Comparison of ENCODE assay signal across 9 cellular contexts in the genomic region with DNA sequence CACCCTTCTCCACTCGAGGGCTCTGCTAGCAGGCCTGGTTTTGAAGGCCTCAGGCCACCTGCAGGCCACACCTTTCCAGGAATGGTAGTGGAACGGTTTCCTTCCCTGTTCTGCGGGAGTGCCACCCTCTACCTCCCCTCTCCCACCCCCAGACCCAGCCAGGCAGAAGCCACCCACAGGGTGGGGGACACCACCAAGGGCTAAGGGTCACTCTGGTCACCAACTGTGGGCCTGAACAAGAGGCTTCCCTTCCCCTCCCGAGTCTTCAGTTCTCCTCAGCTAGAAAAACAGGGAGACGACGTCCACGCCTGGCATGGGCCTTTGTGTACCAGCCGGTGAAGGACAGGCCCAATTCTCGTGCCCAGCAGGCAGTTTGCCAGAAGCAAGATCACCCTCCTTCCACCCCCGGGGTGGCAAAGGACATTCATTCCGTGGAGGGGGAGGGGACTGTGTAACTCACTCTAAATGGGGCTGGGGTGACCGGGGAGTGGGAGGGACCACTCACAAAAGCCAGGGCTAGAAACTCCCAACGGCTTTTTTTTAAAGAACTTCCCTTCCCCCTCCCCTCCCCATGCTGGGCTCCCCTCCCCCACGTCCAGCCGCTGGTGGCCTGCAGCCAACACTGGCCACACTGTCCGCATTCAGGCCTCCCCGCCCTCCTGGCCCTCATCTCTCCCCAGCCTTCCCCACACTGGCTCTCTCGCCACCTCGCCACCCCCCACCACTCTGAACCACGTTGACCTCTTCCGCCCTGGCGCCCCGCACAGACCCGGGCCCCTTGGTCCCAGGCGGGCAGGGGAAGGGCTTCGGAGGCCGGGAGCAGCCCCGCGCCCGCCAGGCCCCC. TPM values are rescaled to one million over a fixed set of nuclear protein-coding genes. Genes with fewer than 3 reads are reported as not detected.
DNase-seq lines count a peak whose midpoint lies in the region; ATAC-seq and FAIRE-seq lines count a peak whose summit lies in the region.
"Had no signal": no experiment of that assay in that cellular context is flagged by ENCODE, and none has a peak within 500 bp of the region (broad histone marks: within the 10 kb centered on the region; RNA-seq: fewer than 3 reads in every experiment).

No MANE protein-coding gene starts in this region.

- H3K4me3 ChIP-seq in small intestine (ENCODE audit: low read depth in 1 of 2, low read length in 2 of 2), result peak overlapping the region in 1 of 2 donors; percentile 42

- peaks cover 3% of the 10 kb centered on the region for H3K27me3 Mint-ChIP-seq in stimulated activated naive CD8-positive, alpha-beta T cell treated with anti-CD3 and anti-CD28 coated beads, Interleukin-15, amount 100 ng/mL, for 72 hours

- H3K27ac Mint-ChIP-seq in stimulated activated naive CD8-positive, alpha-beta T cell treated with anti-CD3 and anti-CD28 coated beads, Interleukin-15, amount 100 ng/mL, for 72 hours, result no peak overlapping the region

- ATAC-seq in stimulated activated naive CD8-positive, alpha-beta T cell treated with anti-CD3 and anti-CD28 coated beads, Interleukin-15, amount 100 ng/mL, for 72 hours, result peak; percentile 33
- no peak for ATAC-seq in stimulated activated naive CD8-positive, alpha-beta T cell treated with anti-CD3 and anti-CD28 coated beads, Interleukin-15, Interleukin-2, amounts not matched to agents 100 U/mL and 50 U/mL, for 24 hours
- no peak for ATAC-seq in activated CD4-positive, CD25-positive, alpha-beta regulatory T cell treated with anti-CD3 and anti-CD28 coated beads, Interleukin-2, amount 50 U/mL, for 24 hours
- no peak for ATAC-seq in HG02970 (IDR thresholded peaks at IDR 0.05; ENCODE audit: low FRiP score, unreplicated experiment)

- peaks cover 10 to 13% of the 10 kb centered on the region in 2 donors for H3K4me1 ChIP-seq in small intestine (ENCODE audit: control insufficient read depth in 2 of 2, insufficient read depth in 1 of 2, low read depth in 1 of 2, low read length in 1 of 2)

- no peaks in the 10 kb centered on the region for H3K9me3 ChIP-seq in small intestine (ENCODE audit: control insufficient read depth, low read depth)

- FAIRE-seq in small intestine (lab: Jason Lieb, UNC), result no peak
- FAIRE-seq: islet of Langerhans had no signal

- no peak for DNase-seq in stimulated activated naive CD8-positive, alpha-beta T cell treated with anti-CD3 and anti-CD28 coated beads, Interleukin-15, amount 100 ng/mL, for 72 hours
- no peak for DNase-seq in stimulated activated naive CD8-positive, alpha-beta T cell treated with anti-CD3 and anti-CD28 coated beads, Interleukin-15, Interleukin-2, amounts not matched to agents 100 U/mL and 50 U/mL, for 24 hours
- peak; percentile 33 for DNase-seq in foreskin melanocyte
- DNase-seq in mucosa of gallbladder (ENCODE audit: low spot score), result peak; percentile 77
- no peak for DNase-seq in activated CD8-positive, alpha-beta memory T cell treated with anti-CD3 and anti-CD28 coated beads for 24 hours
- DNase-seq in small intestine, result no peak

- H3K27me3 ChIP-seq in small intestine (ENCODE audit: control insufficient read depth in 2 of 2, insufficient read depth in 2 of 2, low read length in 2 of 2), result no peaks in the 10 kb centered on the region

- peaks cover 37% of the 10 kb centered on the region for H3K4me1 Mint-ChIP-seq in stimulated activated naive CD8-positive, alpha-beta T cell treated with anti-CD3 and anti-CD28 coated beads, Interleukin-15, amount 100 ng/mL, for 72 hours

- peak overlapping the region in 1 of 2 donors; percentile 19 for H3K27ac ChIP-seq in small intestine (ENCODE audit: low read depth in 1 of 2, low read length in 1 of 2)

- H3K9me3 Mint-ChIP-seq in stimulated activated naive CD8-positive, alpha-beta T cell treated with anti-CD3 and anti-CD28 coated beads, Interleukin-15, amount 100 ng/mL, for 72 hours, result no peaks in the 10 kb centered on the region

- peak overlapping the region in 1 of 2 donors; percentile 13 for H3K4me3 Mint-ChIP-seq in stimulated activated naive CD8-positive, alpha-beta T cell treated with anti-CD3 and anti-CD28 coated beads, Interleukin-15, amount 100 ng/mL, for 72 hours

- H3K36me3 ChIP-seq in small intestine (ENCODE audit: control insufficient read depth in 2 of 2, insufficient read depth in 2 of 2, low read length in 2 of 2), result peaks cover 5 to 8% of the 10 kb centered on the region in 2 donors

- WGBS in small intestine, 3 donors, result 21 to 31% (median 31%) methylated on average over 27 to 30 of the region's 30 CpGs

RNA-seq across cellular contexts. Expression of gene CBX4, which starts 7.7 kb away (rescaled TPM):
- total RNA-seq in mucosa of gallbladder, result 36.7 TPM
- polyA plus RNA-seq in small intestine, result 10 to 100 TPM in 1 of 3 donors, 1 to 10 TPM in 2; 5.4 to 15.2 (median 6.3) TPM

RNA-seq across cellular contexts. Expression of gene CBX8, which starts 34.7 kb away (rescaled TPM):
- total RNA-seq in mucosa of gallbladder, result 9.7 TPM
- 1 to 10 TPM; 2.7 to 6.1 (median 4.5) TPM for polyA plus RNA-seq in small intestine

RNA-seq across cellular contexts. Expression of gene CBX2, which starts 53.6 kb away (rescaled TPM):
- 1.2 TPM for total RNA-seq in mucosa of gallbladder
- 1 to 10 TPM in 2 of 3 donors, under 1 TPM in 1; 0.22 to 2.3 (median 1.9) TPM for polyA plus RNA-seq in small intestine

Comparison
In these comparisons a context has a peak if more than half of its experiments do, and no peak if none do; other contexts are left out.
1. DNase-seq: peak in foreskin melanocyte (single experiment) and mucosa of gallbladder (single experiment); none in stimulated activated naive CD8-positive, alpha-beta T cell treated with anti-CD3 and anti-CD28 coated beads, Interleukin-15, amount 100 ng/mL, for 72 hours (0 of 2), stimulated activated naive CD8-positive, alpha-beta T cell treated with anti-CD3 and anti-CD28 coated beads, Interleukin-15, Interleukin-2, amounts not matched to agents 100 U/mL and 50 U/mL, for 24 hours (single experiment), activated CD8-positive, alpha-beta memory T cell treated with anti-CD3 and anti-CD28 coated beads for 24 hours (single experiment) and small intestine (single experiment).